In genomic region chr1:11761285-11761684, GRCh38 we compare ENCODE assay signal across 17 cellular contexts. TPM values are rescaled to one million over a fixed set of nuclear protein-coding genes. Genes with fewer than 3 reads are reported as not detected.
DNase-seq lines count a peak whose midpoint lies in the region; ATAC-seq and TF ChIP-seq lines count a peak whose summit lies in the region.
"Had no signal": no experiment of that assay in that cellular context is flagged by ENCODE, and none has a peak within 500 bp of the region (broad histone marks: within the 10 kb centered on the region; RNA-seq: fewer than 3 reads in every experiment).

No MANE protein-coding gene starts in this region.

- no peak overlapping the region for H4K5ac ChIP-seq in IMR-90 (ENCODE audit: low read depth, low read length)

- H2BK15ac ChIP-seq in IMR-90 (ENCODE audit: low read depth, low read length) (no peak overlapping the region), mesenchymal stem cell (ENCODE audit: low read depth, poor library complexity, severe bottlenecking) (peak overlapping the region; percentile 12)

- H3K4me2 ChIP-seq in IMR-90 (ENCODE audit: low read depth, low read length) (no peak overlapping the region), mesenchymal stem cell (ENCODE audit: low read length, poor library complexity, severe bottlenecking) (no peak overlapping the region), osteoblast (ENCODE audit: insufficient read depth, low read length) (no peak overlapping the region)

- H2AFZ ChIP-seq in IMR-90 (replicated peaks; ENCODE audit: low read length, poor library complexity) (peak overlapping the region; percentile 37), mesenchymal stem cell (ENCODE audit: low read depth, low read length) (no peak overlapping the region), osteoblast (ENCODE audit: low read length) (no peak overlapping the region)

- H2BK20ac ChIP-seq in IMR-90 (ENCODE audit: low read depth, low read length): no peak overlapping the region

- H3K56ac ChIP-seq in IMR-90 (ENCODE audit: extremely low read depth, insufficient read depth, low read length): no peak overlapping the region

- no peak for TF ChIP-seq RAD21 in IMR-90 (IDR thresholded peaks at IDR 0.05; ENCODE audit: low read length)

- H3K27me3 ChIP-seq in IMR-90 (ENCODE audit: control insufficient read depth, insufficient read depth, low read length) (peaks cover 36% of the 10 kb centered on the region), mesenchymal stem cell (ENCODE audit: control insufficient read depth in 1 of 2, insufficient read depth in 1 of 2, low read length in 2 of 2) (peaks cover 25 to 40% of the 10 kb centered on the region in 2 experiments), osteoblast (ENCODE audit: insufficient read depth, low read length) (peaks cover 18% of the 10 kb centered on the region)

- H3K23ac ChIP-seq in IMR-90 (ENCODE audit: low read depth, low read length) (no peak overlapping the region), mesenchymal stem cell (ENCODE audit: low read length in 2 of 2) (no peak overlapping the region)

- H3K27me3 Mint-ChIP-seq in activated naive CD4-positive, alpha-beta T cell treated with anti-CD3 and anti-CD28 coated beads, Interleukin-2, amount 50 U/mL, for 24 hours: peaks cover 9% of the 10 kb centered on the region

- H4K91ac ChIP-seq in IMR-90 (ENCODE audit: insufficient read depth, low read depth, low read length): no peak overlapping the region
- no peak overlapping the region for H4K91ac ChIP-seq in mesenchymal stem cell (ENCODE audit: low read length)

- no peak overlapping the region for H3K27ac Mint-ChIP-seq in activated naive CD4-positive, alpha-beta T cell treated with anti-CD3 and anti-CD28 coated beads, Interleukin-2, amount 50 U/mL, for 24 hours
- H3K27ac Mint-ChIP-seq in activated naive CD4-positive, alpha-beta T cell treated with anti-CD3 and anti-CD28 coated beads, Interleukin-2, amount 50 U/mL, for 72 hours: no peak overlapping the region
- H3K27ac Mint-ChIP-seq: CD14-positive monocyte; CD8-positive, alpha-beta T cell; H9 had no signal

- intact Hi-C loops in IMR-90 (cut with micrococcal nuclease): no loop called here

- in situ Hi-C loops in IMR-90 (cut with MboI; ENCODE audit: low sequenced_read_pairs): no loop called here

- H3K9ac ChIP-seq in IMR-90 (ENCODE audit: low read depth, low read length) (no peak overlapping the region), mesenchymal stem cell (ENCODE audit: low read length) (no peak overlapping the region)

- H2BK120ac ChIP-seq in IMR-90 (ENCODE audit: low read depth, low read length): no peak overlapping the region
- no peak overlapping the region for H2BK120ac ChIP-seq in mesenchymal stem cell (ENCODE audit: low read depth, low read length)

- CTCF ChIA-PET in IMR-90 (lab: Yijun Ruan, JAX): no interaction called here

- H3K4me3 ChIP-seq in IMR-90 (ENCODE audit: insufficient read depth, low read depth, low read length): no peak overlapping the region
- no peak overlapping the region for H3K4me3 ChIP-seq in mesenchymal stem cell (ENCODE audit: insufficient read depth in 1 of 2, low read depth in 1 of 2, low read length in 2 of 2)
- H3K4me3 ChIP-seq in osteoblast (ENCODE audit: insufficient read depth, low read length): no peak overlapping the region
- H3K4me3 ChIP-seq: A549 had no signal

- no peak overlapping the region for H4K8ac ChIP-seq in IMR-90 (ENCODE audit: low read depth in 2 of 2, low read length in 2 of 2)
- no peak overlapping the region for H4K8ac ChIP-seq in mesenchymal stem cell (ENCODE audit: low read length)

- H3K14ac ChIP-seq in IMR-90 (replicated peaks; ENCODE audit: low read depth, low read length) (no peak overlapping the region), mesenchymal stem cell (ENCODE audit: low read length in 2 of 2) (no peak overlapping the region)

- H3K9me3 ChIP-seq in IMR-90 (ENCODE audit: control insufficient read depth, insufficient read depth, low read length): 0 out of 2 replicates have a peak, but pooled peaks cover 2% of the 10 kb centered on the region
- H3K9me3 ChIP-seq in mesenchymal stem cell (ENCODE audit: control insufficient read depth, low read length): peaks cover 4% of the 10 kb centered on the region
- H3K9me3 ChIP-seq in osteoblast (ENCODE audit: low read depth, low read length): no peaks in the 10 kb centered on the region
- H3K9me3 ChIP-seq: A549 had no signal

- peaks cover 6% of the 10 kb centered on the region for H3K4me1 Mint-ChIP-seq in activated naive CD4-positive, alpha-beta T cell treated with anti-CD3 and anti-CD28 coated beads, Interleukin-2, amount 50 U/mL, for 24 hours

- no TSS peak for BruUV-seq in IMR-90 (replicated peaks; lab: Mats Ljungman, UMichigan)

- no peak for DNase-seq in activated naive CD4-positive, alpha-beta T cell treated with anti-CD3 and anti-CD28 coated beads, Interleukin-2, amount 50 U/mL, for 72 hours (ENCODE audit: low spot score in 2 of 2)
- DNase-seq in IMR-90 (no peak), mesenchymal stem cell (no peak), osteoblast (ENCODE audit: insufficient read length, low spot score, missing footprints) (peak; percentile 65)
- DNase-seq: AML-193, Calu3, DMS79 treated with DMSO at 0.1 percent for 48 hours, GF-D8 had no signal

- POLR2A ChIA-PET in IMR-90 (lab: Charles Lee; ENCODE audit: unreplicated experiment): no interaction called here

- H4K20me1 ChIP-seq in IMR-90 (ENCODE audit: insufficient read depth, low read length): no peaks in the 10 kb centered on the region
- no peaks in the 10 kb centered on the region for H4K20me1 ChIP-seq in osteoblast (ENCODE audit: insufficient read depth, low read length)

- no peaks in the 10 kb centered on the region for H3K79me2 ChIP-seq in osteoblast (ENCODE audit: insufficient read depth, low read length)

- H3K18ac ChIP-seq in IMR-90 (ENCODE audit: low read depth, low read length): no peak overlapping the region
- H3K18ac ChIP-seq in mesenchymal stem cell (ENCODE audit: low read depth in 1 of 2, low read length in 2 of 2): no peak overlapping the region

- H3K9me3 Mint-ChIP-seq in activated naive CD4-positive, alpha-beta T cell treated with anti-CD3 and anti-CD28 coated beads, Interleukin-2, amount 50 U/mL, for 24 hours: no peaks in the 10 kb centered on the region
- H3K9me3 Mint-ChIP-seq in activated naive CD4-positive, alpha-beta T cell treated with anti-CD3 and anti-CD28 coated beads, Interleukin-2, amount 50 U/mL, for 72 hours: no peaks in the 10 kb centered on the region
- H3K9me3 Mint-ChIP-seq: CD8-positive, alpha-beta T cell; IgD-negative memory B cell had no signal

- H2BK5ac ChIP-seq in IMR-90 (ENCODE audit: low read depth, low read length, poor library complexity, severe bottlenecking) (no peak overlapping the region), mesenchymal stem cell (ENCODE audit: low read depth, low read length, poor library complexity, severe bottlenecking) (no peak overlapping the region)

- no peak overlapping the region for H2AK9ac ChIP-seq in IMR-90 (replicated peaks; ENCODE audit: low read depth, low read length, poor library complexity)

- TF ChIP-seq POLR2A in IMR-90 (IDR thresholded peaks at IDR 0.05; ENCODE audit: low read depth, low read length): no peak

- H3K4ac ChIP-seq in IMR-90 (ENCODE audit: low read depth, low read length): no peak overlapping the region
- H3K4ac ChIP-seq in mesenchymal stem cell (ENCODE audit: low read depth in 1 of 2, low read length in 2 of 2): no peak overlapping the region

- no peak overlapping the region for H2BK12ac ChIP-seq in mesenchymal stem cell (ENCODE audit: low read length in 2 of 2)

- TF ChIP-seq CTCF in IMR-90 (conservative IDR thresholded peaks at IDR 0.05; ENCODE audit: low read depth, low read length): no peak
- TF ChIP-seq CTCF in osteoblast (IDR thresholded peaks at IDR 0.05; ENCODE audit: extremely low read depth, low read depth, low read length): no peak

- WGBS in IMR-90 (ENCODE audit: extremely low coverage in 2 of 2, insufficient read length in 1 of 2), 2 experiments: 82% methylated on average over 2 of the region's 6 CpGs; no CpG with 5 or more reads in 1 of the 2 experiments
- WGBS in mesenchymal stem cell: 91% methylated on average over 6 of the region's 6 CpGs

- no peaks in the 10 kb centered on the region for H3K36me3 ChIP-seq in IMR-90 (ENCODE audit: control insufficient read depth, insufficient read depth, low read length)
- peaks cover 0 to 2% of the 10 kb centered on the region in 2 experiments for H3K36me3 ChIP-seq in mesenchymal stem cell (ENCODE audit: control insufficient read depth in 1 of 2, insufficient read depth in 2 of 2, low read depth in 1 of 2, low read length in 2 of 2)
- H3K36me3 ChIP-seq in osteoblast (ENCODE audit: insufficient read depth, low read length): no peaks in the 10 kb centered on the region

- H2AK5ac ChIP-seq in IMR-90 (ENCODE audit: low read depth, low read length) (no peak overlapping the region), mesenchymal stem cell (ENCODE audit: low read length, severe bottlenecking) (no peak overlapping the region)

- H3K9me1 ChIP-seq in IMR-90 (ENCODE audit: insufficient read depth, low read length): no peaks in the 10 kb centered on the region

- H3K36me3 Mint-ChIP-seq in activated naive CD4-positive, alpha-beta T cell treated with anti-CD3 and anti-CD28 coated beads, Interleukin-2, amount 50 U/mL, for 24 hours: no peaks in the 10 kb centered on the region
- H3K36me3 Mint-ChIP-seq in activated naive CD4-positive, alpha-beta T cell treated with anti-CD3 and anti-CD28 coated beads, Interleukin-2, amount 50 U/mL, for 72 hours: no peaks in the 10 kb centered on the region
- H3K36me3 Mint-ChIP-seq: CD8-positive, alpha-beta T cell had no signal

- dilution Hi-C loops in IMR-90 (cut with HindIII; ENCODE audit: low sequenced_read_pairs, unreplicated experiment): no loop called here

- ATAC-seq in activated naive CD4-positive, alpha-beta T cell treated with anti-CD3 and anti-CD28 coated beads, Interleukin-2, amount 50 U/mL, for 72 hours: no peak
- ATAC-seq in IMR-90 (ENCODE audit: low read depth) (no peak), GM18520 (IDR thresholded peaks at IDR 0.05; ENCODE audit: unreplicated experiment) (no peak), HG03342 (IDR thresholded peaks at IDR 0.05; ENCODE audit: unreplicated experiment) (no peak)
- ATAC-seq: CD8-positive, alpha-beta T cell had no signal

- H3K27ac ChIP-seq in IMR-90 (ENCODE audit: insufficient read depth, low read length) (no peak overlapping the region), mesenchymal stem cell (ENCODE audit: low read length, poor library complexity, severe bottlenecking) (no peak overlapping the region), osteoblast (ENCODE audit: low read depth, low read length) (no peak overlapping the region)
- H3K27ac ChIP-seq: 22Rv1, A549 had no signal

- H3K4me1 ChIP-seq in IMR-90 (ENCODE audit: control insufficient read depth, insufficient read depth, low read length) (peaks cover 1% of the 10 kb centered on the region; the same call in 1 of the 2 replicates), mesenchymal stem cell (ENCODE audit: control insufficient read depth, insufficient read depth, low read depth, low read length) (peaks cover 5% of the 10 kb centered on the region), osteoblast (ENCODE audit: insufficient read depth, low read length) (no peaks in the 10 kb centered on the region)
- H3K4me1 ChIP-seq: A549 had no signal

- H3K4me3 Mint-ChIP-seq in activated naive CD4-positive, alpha-beta T cell treated with anti-CD3 and anti-CD28 coated beads, Interleukin-2, amount 50 U/mL, for 24 hours: peak overlapping the region; percentile 20
- H3K4me3 Mint-ChIP-seq: CD8-positive, alpha-beta T cell had no signal

- no peaks in the 10 kb centered on the region for H3K79me1 ChIP-seq in IMR-90 (ENCODE audit: low read depth in 1 of 2, low read length in 2 of 2)
- H3K79me1 ChIP-seq in mesenchymal stem cell (replicated peaks; ENCODE audit: low read length, poor library complexity, severe bottlenecking): no peaks in the 10 kb centered on the region

RNA-seq across cellular contexts. Expression of gene C1orf167, which starts 0.7 kb away (rescaled TPM):
- total RNA-seq in activated naive CD4-positive, alpha-beta T cell treated with anti-CD3 and anti-CD28 coated beads, Interleukin-2, amount 50 U/mL, for 72 hours: not detected
- under 0.01 and 0.28 TPM in 2 replicates for total RNA-seq in IMR-90 (2012; rRNA removed)
- 0.15 and 0.27 TPM in 2 replicates for polyA plus RNA-seq in IMR-90 (2012; rRNA removed)
- 0.10 and 0.42 TPM in 2 replicates for polyA plus RNA-seq in IMR-90 (2012; cell fraction: cytosol; rRNA removed)
- 0.06 and 0.27 TPM in 2 replicates for polyA plus RNA-seq in IMR-90 (2012; cell fraction: nucleus; rRNA removed; ENCODE audit: low replicate concordance)
- polyA plus RNA-seq in mesenchymal stem cell (2013, experiment 1 of 2): 0.36 TPM
- 0.19 TPM for polyA plus RNA-seq in mesenchymal stem cell (2013, experiment 2 of 2)
- total RNA-seq in osteoblast: under 0.01 TPM in 1 of 2 replicates, not detected in the other
- total RNA-seq: Calu3; CD8-positive, alpha-beta T cell had no signal
- polyA plus RNA-seq: A549, CD14-positive monocyte, IgD-negative memory B cell had no signal

RNA-seq across cellular contexts. Expression of gene AGTRAP, which starts 25.3 kb away (rescaled TPM):
- 10 to 100 TPM in 1 of 2 donors, 1 to 10 TPM in 1; 9.7 to 24.1 TPM for total RNA-seq in activated naive CD4-positive, alpha-beta T cell treated with anti-CD3 and anti-CD28 coated beads, Interleukin-2, amount 50 U/mL, for 72 hours
- total RNA-seq in IMR-90 (2012; rRNA removed) (21.5 and 22.2 TPM in 2 replicates), osteoblast (47.7 and 56.5 TPM in 2 replicates)
- polyA plus RNA-seq in IMR-90 (2012; rRNA removed): 57.7 and 64.3 TPM in 2 replicates
- 32.7 and 80.8 TPM in 2 replicates for polyA plus RNA-seq in IMR-90 (2012; cell fraction: cytosol; rRNA removed)
- polyA plus RNA-seq in IMR-90 (2012; cell fraction: nucleus; rRNA removed; ENCODE audit: low replicate concordance): 42.2 and 63.8 TPM in 2 replicates
- polyA plus RNA-seq in mesenchymal stem cell (2013, experiment 1 of 2): 45.8 TPM
- 47.1 TPM for polyA plus RNA-seq in mesenchymal stem cell (2013, experiment 2 of 2)

RNA-seq across cellular contexts. Expression of gene MTHFR, which starts 44.5 kb away (rescaled TPM):
- total RNA-seq in activated naive CD4-positive, alpha-beta T cell treated with anti-CD3 and anti-CD28 coated beads, Interleukin-2, amount 50 U/mL, for 72 hours: 10 to 100 TPM; 14.8 to 18.2 TPM
- total RNA-seq in IMR-90 (2012; rRNA removed) (6.7 and 7.3 TPM in 2 replicates), osteoblast (32.6 and 34.5 TPM in 2 replicates)
- 6.7 and 7.4 TPM in 2 replicates for polyA plus RNA-seq in IMR-90 (2012; rRNA removed)
- 3.5 and 5.5 TPM in 2 replicates for polyA plus RNA-seq in IMR-90 (2012; cell fraction: cytosol; rRNA removed)
- 16.7 and 23.0 TPM in 2 replicates for polyA plus RNA-seq in IMR-90 (2012; cell fraction: nucleus; rRNA removed; ENCODE audit: low replicate concordance)
- polyA plus RNA-seq in mesenchymal stem cell (2013, experiment 1 of 2): 13.7 TPM
- polyA plus RNA-seq in mesenchymal stem cell (2013, experiment 2 of 2): 13.3 TPM

RNA-seq across cellular contexts. Expression of gene CLCN6, which starts 44.7 kb away (rescaled TPM):
- 10 to 100 TPM; 14.8 to 16.6 TPM for total RNA-seq in activated naive CD4-positive, alpha-beta T cell treated with anti-CD3 and anti-CD28 coated beads, Interleukin-2, amount 50 U/mL, for 72 hours
- 4.1 and 5.0 TPM in 2 replicates for total RNA-seq in IMR-90 (2012; rRNA removed)
- 9.7 and 10.6 TPM in 2 replicates for polyA plus RNA-seq in IMR-90 (2012; rRNA removed)
- 3.5 and 5.0 TPM in 2 replicates for polyA plus RNA-seq in IMR-90 (2012; cell fraction: cytosol; rRNA removed)
- 42.7 and 54.8 TPM in 2 replicates for polyA plus RNA-seq in IMR-90 (2012; cell fraction: nucleus; rRNA removed; ENCODE audit: low replicate concordance)
- polyA plus RNA-seq in mesenchymal stem cell (2013, experiment 1 of 2): 23.7 TPM
- 22.9 TPM for polyA plus RNA-seq in mesenchymal stem cell (2013, experiment 2 of 2)
- total RNA-seq in osteoblast: 21.0 and 22.4 TPM in 2 replicates
